In the genomic region with DNA sequence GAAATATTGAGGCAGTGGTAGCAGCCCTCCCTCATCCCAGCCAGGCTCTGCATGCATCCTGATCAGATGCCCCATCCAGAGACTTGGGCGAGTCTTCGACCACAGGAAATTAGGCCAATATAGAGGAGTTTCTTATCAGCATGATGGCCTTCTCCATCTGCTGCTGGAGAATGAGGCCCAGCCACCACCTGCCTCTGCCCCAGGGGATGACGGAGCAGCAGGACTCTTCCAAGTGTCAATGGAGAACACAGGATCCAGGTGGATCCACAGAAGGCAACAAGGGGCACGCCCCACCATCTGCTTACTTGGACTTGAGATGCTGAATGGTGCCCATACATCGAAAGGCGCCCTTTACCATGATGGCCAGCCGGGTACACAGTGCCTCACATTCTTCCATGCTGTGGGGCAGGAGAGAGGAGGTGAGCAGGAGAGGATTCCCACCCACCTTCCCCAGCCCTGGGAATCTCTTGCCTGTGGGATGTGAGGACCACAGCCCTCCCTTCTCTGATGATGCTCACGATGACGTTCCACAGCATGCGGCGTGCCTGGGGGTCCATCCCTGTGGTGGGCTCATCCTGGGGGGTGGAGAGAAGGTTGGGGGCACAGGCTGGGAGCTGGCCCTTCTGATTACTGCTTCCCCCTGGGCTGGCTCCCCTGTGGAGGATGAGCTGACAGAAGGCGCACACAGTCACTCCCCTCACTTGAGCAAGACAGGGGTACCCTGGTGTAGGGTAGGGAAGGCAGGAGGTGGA, we compare ENCODE assay signal across 15 cellular contexts.
"Had no signal": no experiment of that assay in that cellular context is flagged by ENCODE, and none has a peak within 500 bp of the region (broad histone marks: within the 10 kb centered on the region; RNA-seq: fewer than 3 reads in every experiment).

No MANE protein-coding gene starts in this region.

- H3K4me3 ChIP-seq: gastrocnemius medialis, lung, neural progenitor cell, pancreas had no signal

- DNase-seq: activated CD4-positive, alpha-beta T cell treated with anti-CD3 and anti-CD28 coated beads for 1 hour; activated CD4-positive, alpha-beta T cell treated with anti-CD3 and anti-CD28 coated beads, Interleukin-2, amount 50 U/mL, for 4 hours; activated naive CD4-positive, alpha-beta T cell treated with anti-CD3 and anti-CD28 coated beads, Interleukin-2, amount 10 ng/mL, durations not matched to agents 7 days and 5 days; activated T-cell treated with anti-CD3 and anti-CD28 coated beads, Interleukin-2, amount 50 U/mL, for 1 hour; endodermal cell; gastrocnemius medialis; left cardiac atrium; pancreas; stimulated activated CD4-positive, alpha-beta T cell treated with anti-CD3 and anti-CD28 coated beads, Interleukin-12 subunit alpha, Interleukin-12 subunit beta, amount 100 ng/mL, for 4 hours; stimulated activated CD4-positive, alpha-beta T cell treated with anti-CD3 and anti-CD28 coated beads, Interleukin-2, amount 100 ng/mL, for 24 hours had no signal

- H3K36me3 ChIP-seq: gastrocnemius medialis, neural progenitor cell, pancreas had no signal

- H3K4me2 ChIP-seq: neural progenitor cell had no signal

- FAIRE-seq: astrocyte, bronchial epithelial cell, pancreas, urothelium cell line had no signal

- H3K27ac ChIP-seq: gastrocnemius medialis, neural progenitor cell, pancreas had no signal

- H3K4me1 ChIP-seq: gastrocnemius medialis, neural progenitor cell, pancreas had no signal

- H3K27me3 ChIP-seq: gastrocnemius medialis, neural progenitor cell, pancreas had no signal

- H3K9ac ChIP-seq: neural progenitor cell had no signal

- H3K9me3 ChIP-seq: gastrocnemius medialis, pancreas had no signal

- ATAC-seq: gastrocnemius medialis, left cardiac atrium, pancreas had no signal

- H2AFZ ChIP-seq: neural progenitor cell had no signal
